Comparison of ENCODE assay signal across 8 cellular contexts in genomic region chr7:142516038-142516501, GRCh38.
A peak's percentile ranks its signal among the peaks of the same experiment; 100 is the strongest.
DNase-seq lines count a peak whose midpoint lies in the region; ATAC-seq and TF ChIP-seq lines count a peak whose summit lies in the region.

No MANE protein-coding gene starts in this region.

- intact Hi-C loops in naive thymus-derived CD4-positive, alpha-beta T cell (cut with micrococcal nuclease): loop anchor here (1.0 to 2.0 kb wide), 5 partner anchors 15 to 487 kb away; no protein-coding TSS in a partner anchor
- intact Hi-C loops in sigmoid colon (cut with DNase I): no loop called here

- TF ChIP-seq CTCF in GM12874 (IDR thresholded peaks at IDR 0.05; ENCODE audit: insufficient read depth, low read depth, low read length) (peak; percentile 69), HFF-Myc (IDR thresholded peaks at IDR 0.05; ENCODE audit: low read depth, low read length, missing control alignments) (peak; percentile 83), SU-DHL-6 (IDR thresholded peaks at IDR 0.05; ENCODE audit: insufficient read depth, low read length, poor library complexity, severe bottlenecking) (peak; percentile 61), sigmoid colon (IDR thresholded peaks at IDR 0.05) (peak in 2 of 4 experiments; percentile 45 to 52)

- H3K36me3 Mint-ChIP-seq in naive thymus-derived CD4-positive, alpha-beta T cell: no peaks in the 10 kb centered on the region

- no peaks in the 10 kb centered on the region for H4K20me1 ChIP-seq in SU-DHL-6 (ENCODE audit: low read depth, low read length)

- H2AFZ ChIP-seq in SU-DHL-6 (ENCODE audit: low read depth, low read length, severe bottlenecking): no peak overlapping the region

- 25 to 28% methylated on average over 3 of the region's 3 CpGs for WGBS in sigmoid colon, 2 donors

- no peaks in the 10 kb centered on the region for H3K9me3 Mint-ChIP-seq in naive thymus-derived CD4-positive, alpha-beta T cell

- no peak overlapping the region for H3K9ac ChIP-seq in SU-DHL-6 (ENCODE audit: low read length)

- peaks cover 0 to 35% of the 10 kb centered on the region in 2 donors for H3K4me1 ChIP-seq in naive thymus-derived CD4-positive, alpha-beta T cell (ENCODE audit: control insufficient read depth in 2 of 2, insufficient read depth in 2 of 2, low read length in 2 of 2)
- no peaks in the 10 kb centered on the region for H3K4me1 ChIP-seq in sigmoid colon

- no peaks in the 10 kb centered on the region for H3K9me2 ChIP-seq in SU-DHL-6 (replicated peaks; ENCODE audit: insufficient read depth, low read length)

- no peaks in the 10 kb centered on the region for H3K79me2 ChIP-seq in SU-DHL-6 (ENCODE audit: insufficient read depth, low read length)

- no peak overlapping the region for H3K4me3 ChIP-seq in HFF-Myc (replicated peaks; ENCODE audit: low read depth, low read length)
- no peak overlapping the region for H3K4me3 ChIP-seq in SU-DHL-6 (ENCODE audit: insufficient read depth, low read length, poor library complexity, severe bottlenecking)
- H3K4me3 ChIP-seq in naive thymus-derived CD4-positive, alpha-beta T cell (ENCODE audit: low read length): no peak overlapping the region
- no peak overlapping the region for H3K4me3 ChIP-seq in sigmoid colon

- H3K27ac ChIP-seq in SU-DHL-6 (ENCODE audit: low read depth, low read length): no peak overlapping the region
- H3K27ac ChIP-seq in naive thymus-derived CD4-positive, alpha-beta T cell (ENCODE audit: low read depth, low read length): no peak overlapping the region
- no peak overlapping the region for H3K27ac ChIP-seq in sigmoid colon

- H3K27me3 ChIP-seq in SU-DHL-6 (ENCODE audit: low read length) (no peaks in the 10 kb centered on the region), sigmoid colon (no peaks in the 10 kb centered on the region)
- H3K27me3 ChIP-seq in naive thymus-derived CD4-positive, alpha-beta T cell (ENCODE audit: control insufficient read depth in 2 of 2, insufficient read depth in 2 of 2, low read length in 2 of 2): no peaks in the 10 kb centered on the region

- H3F3A ChIP-seq in SU-DHL-6 (ENCODE audit: insufficient read depth): no peaks in the 10 kb centered on the region

- no peak overlapping the region for H3K4me2 ChIP-seq in SU-DHL-6 (ENCODE audit: low read depth, low read length, poor library complexity, severe bottlenecking)

- H3K9me3 ChIP-seq in SU-DHL-6 (ENCODE audit: insufficient read depth, low read length): no peaks in the 10 kb centered on the region
- H3K9me3 ChIP-seq in naive thymus-derived CD4-positive, alpha-beta T cell (ENCODE audit: control insufficient read depth in 2 of 3, low read length in 3 of 3): no peaks in the 10 kb centered on the region
- no peaks in the 10 kb centered on the region for H3K9me3 ChIP-seq in sigmoid colon

- POLR2A ChIA-PET in naive thymus-derived CD4-positive, alpha-beta T cell (lab: Charles Lee): interaction anchor here (0.6 to 2.4 kb wide), 9 partner anchors 15 to 202 kb away, joined by 3 to 11 read pairs (median 5); no protein-coding TSS in a partner anchor

- peaks cover 0 to 10% (median 0%) of the 10 kb centered on the region in 5 donors for H3K27me3 Mint-ChIP-seq in naive thymus-derived CD4-positive, alpha-beta T cell

- H3K36me3 ChIP-seq in SU-DHL-6 (ENCODE audit: low read length) (no peaks in the 10 kb centered on the region), sigmoid colon (no peaks in the 10 kb centered on the region)
- H3K36me3 ChIP-seq in naive thymus-derived CD4-positive, alpha-beta T cell (ENCODE audit: control insufficient read depth in 2 of 3, insufficient read depth in 3 of 3, low read length in 3 of 3): no peaks in the 10 kb centered on the region

- TF ChIP-seq EP300 in sigmoid colon (IDR thresholded peaks at IDR 0.05): no peak

- DNase-seq in Ammon's horn (ENCODE audit: low spot score) (peak; percentile 85), HFF-Myc (ENCODE audit: extremely low read depth, low read depth) (peak; percentile 57), LoVo (ENCODE audit: low spot score) (peak; percentile 82), erythroblast (lab: John Stamatoyannopoulos, UW) (peak; percentile 75 to 85), sigmoid colon (no peak)
- DNase-seq in naive thymus-derived CD4-positive, alpha-beta T cell: peak in 5 of 9 donors; percentile 42 to 55 (median 47)

- no peak for TF ChIP-seq POLR2A in erythroblast (IDR thresholded peaks at IDR 0.05; ENCODE audit: low read length)
- TF ChIP-seq POLR2A in sigmoid colon (IDR thresholded peaks at IDR 0.05): no peak

- ATAC-seq in naive thymus-derived CD4-positive, alpha-beta T cell: peak; percentile 85

- CTCF ChIA-PET in naive thymus-derived CD4-positive, alpha-beta T cell (lab: Charles Lee): interaction anchor here (0.5 to 3.5 kb wide), 19 partner anchors 8 to 486 kb away, joined by 3 to 24 read pairs (median 4); no protein-coding TSS in a partner anchor

- H3K27ac Mint-ChIP-seq in naive thymus-derived CD4-positive, alpha-beta T cell: peak overlapping the region in 8 of 9 donors; percentile 32 to 92 (median 74)

- H3K4me3 Mint-ChIP-seq in naive thymus-derived CD4-positive, alpha-beta T cell: peak overlapping the region in 7 of 10 donors; percentile 4 to 81 (median 46)

- H3K4me1 Mint-ChIP-seq in naive thymus-derived CD4-positive, alpha-beta T cell: peaks cover 19 to 67% (median 56%) of the 10 kb centered on the region in 7 donors
